ENCODE assay signal across 1 cellular context in genomic region chr7:69448071-69448470, GRCh38.
TF ChIP-seq lines count a peak whose summit lies in the region.

No MANE protein-coding gene starts in this region.

TF ChIP-seq in H1, 55 proteins besides CTCF, POLR2A, EP300 and RAD21 (continued from another document):
- TF ChIP-seq, protein P1, sequence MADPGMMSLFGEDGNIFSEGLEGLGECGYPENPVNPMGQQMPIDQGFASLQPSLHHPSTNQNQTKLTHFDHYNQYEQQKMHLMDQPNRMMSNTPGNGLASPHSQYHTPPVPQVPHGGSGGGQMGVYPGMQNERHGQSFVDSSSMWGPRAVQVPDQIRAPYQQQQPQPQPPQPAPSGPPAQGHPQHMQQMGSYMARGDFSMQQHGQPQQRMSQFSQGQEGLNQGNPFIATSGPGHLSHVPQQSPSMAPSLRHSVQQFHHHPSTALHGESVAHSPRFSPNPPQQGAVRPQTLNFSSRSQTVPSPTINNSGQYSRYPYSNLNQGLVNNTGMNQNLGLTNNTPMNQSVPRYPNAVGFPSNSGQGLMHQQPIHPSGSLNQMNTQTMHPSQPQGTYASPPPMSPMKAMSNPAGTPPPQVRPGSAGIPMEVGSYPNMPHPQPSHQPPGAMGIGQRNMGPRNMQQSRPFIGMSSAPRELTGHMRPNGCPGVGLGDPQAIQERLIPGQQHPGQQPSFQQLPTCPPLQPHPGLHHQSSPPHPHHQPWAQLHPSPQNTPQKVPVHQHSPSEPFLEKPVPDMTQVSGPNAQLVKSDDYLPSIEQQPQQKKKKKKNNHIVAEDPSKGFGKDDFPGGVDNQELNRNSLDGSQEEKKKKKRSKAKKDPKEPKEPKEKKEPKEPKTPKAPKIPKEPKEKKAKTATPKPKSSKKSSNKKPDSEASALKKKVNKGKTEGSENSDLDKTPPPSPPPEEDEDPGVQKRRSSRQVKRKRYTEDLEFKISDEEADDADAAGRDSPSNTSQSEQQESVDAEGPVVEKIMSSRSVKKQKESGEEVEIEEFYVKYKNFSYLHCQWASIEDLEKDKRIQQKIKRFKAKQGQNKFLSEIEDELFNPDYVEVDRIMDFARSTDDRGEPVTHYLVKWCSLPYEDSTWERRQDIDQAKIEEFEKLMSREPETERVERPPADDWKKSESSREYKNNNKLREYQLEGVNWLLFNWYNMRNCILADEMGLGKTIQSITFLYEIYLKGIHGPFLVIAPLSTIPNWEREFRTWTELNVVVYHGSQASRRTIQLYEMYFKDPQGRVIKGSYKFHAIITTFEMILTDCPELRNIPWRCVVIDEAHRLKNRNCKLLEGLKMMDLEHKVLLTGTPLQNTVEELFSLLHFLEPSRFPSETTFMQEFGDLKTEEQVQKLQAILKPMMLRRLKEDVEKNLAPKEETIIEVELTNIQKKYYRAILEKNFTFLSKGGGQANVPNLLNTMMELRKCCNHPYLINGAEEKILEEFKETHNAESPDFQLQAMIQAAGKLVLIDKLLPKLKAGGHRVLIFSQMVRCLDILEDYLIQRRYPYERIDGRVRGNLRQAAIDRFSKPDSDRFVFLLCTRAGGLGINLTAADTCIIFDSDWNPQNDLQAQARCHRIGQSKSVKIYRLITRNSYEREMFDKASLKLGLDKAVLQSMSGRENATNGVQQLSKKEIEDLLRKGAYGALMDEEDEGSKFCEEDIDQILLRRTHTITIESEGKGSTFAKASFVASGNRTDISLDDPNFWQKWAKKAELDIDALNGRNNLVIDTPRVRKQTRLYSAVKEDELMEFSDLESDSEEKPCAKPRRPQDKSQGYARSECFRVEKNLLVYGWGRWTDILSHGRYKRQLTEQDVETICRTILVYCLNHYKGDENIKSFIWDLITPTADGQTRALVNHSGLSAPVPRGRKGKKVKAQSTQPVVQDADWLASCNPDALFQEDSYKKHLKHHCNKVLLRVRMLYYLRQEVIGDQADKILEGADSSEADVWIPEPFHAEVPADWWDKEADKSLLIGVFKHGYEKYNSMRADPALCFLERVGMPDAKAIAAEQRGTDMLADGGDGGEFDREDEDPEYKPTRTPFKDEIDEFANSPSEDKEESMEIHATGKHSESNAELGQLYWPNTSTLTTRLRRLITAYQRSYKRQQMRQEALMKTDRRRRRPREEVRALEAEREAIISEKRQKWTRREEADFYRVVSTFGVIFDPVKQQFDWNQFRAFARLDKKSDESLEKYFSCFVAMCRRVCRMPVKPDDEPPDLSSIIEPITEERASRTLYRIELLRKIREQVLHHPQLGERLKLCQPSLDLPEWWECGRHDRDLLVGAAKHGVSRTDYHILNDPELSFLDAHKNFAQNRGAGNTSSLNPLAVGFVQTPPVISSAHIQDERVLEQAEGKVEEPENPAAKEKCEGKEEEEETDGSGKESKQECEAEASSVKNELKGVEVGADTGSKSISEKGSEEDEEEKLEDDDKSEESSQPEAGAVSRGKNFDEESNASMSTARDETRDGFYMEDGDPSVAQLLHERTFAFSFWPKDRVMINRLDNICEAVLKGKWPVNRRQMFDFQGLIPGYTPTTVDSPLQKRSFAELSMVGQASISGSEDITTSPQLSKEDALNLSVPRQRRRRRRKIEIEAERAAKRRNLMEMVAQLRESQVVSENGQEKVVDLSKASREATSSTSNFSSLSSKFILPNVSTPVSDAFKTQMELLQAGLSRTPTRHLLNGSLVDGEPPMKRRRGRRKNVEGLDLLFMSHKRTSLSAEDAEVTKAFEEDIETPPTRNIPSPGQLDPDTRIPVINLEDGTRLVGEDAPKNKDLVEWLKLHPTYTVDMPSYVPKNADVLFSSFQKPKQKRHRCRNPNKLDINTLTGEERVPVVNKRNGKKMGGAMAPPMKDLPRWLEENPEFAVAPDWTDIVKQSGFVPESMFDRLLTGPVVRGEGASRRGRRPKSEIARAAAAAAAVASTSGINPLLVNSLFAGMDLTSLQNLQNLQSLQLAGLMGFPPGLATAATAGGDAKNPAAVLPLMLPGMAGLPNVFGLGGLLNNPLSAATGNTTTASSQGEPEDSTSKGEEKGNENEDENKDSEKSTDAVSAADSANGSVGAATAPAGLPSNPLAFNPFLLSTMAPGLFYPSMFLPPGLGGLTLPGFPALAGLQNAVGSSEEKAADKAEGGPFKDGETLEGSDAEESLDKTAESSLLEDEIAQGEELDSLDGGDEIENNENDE (IDR thresholded peaks at IDR 0.05; ENCODE audit: insufficient replicate concordance, low read length): no peak
- TF ChIP-seq NRF1 (IDR thresholded peaks at IDR 0.05; ENCODE audit: low read depth, low read length) (no peak), MAFK (IDR thresholded peaks at IDR 0.05; ENCODE audit: low read depth, low read length) (no peak), KDM4A (IDR thresholded peaks at IDR 0.05; ENCODE audit: low read depth, low read length, severe bottlenecking) (no peak), CTBP2 (IDR thresholded peaks at IDR 0.05; ENCODE audit: borderline replicate concordance, insufficient read depth, insufficient read length, low read length) (no peak), EGR1 (IDR thresholded peaks at IDR 0.05; ENCODE audit: borderline replicate concordance, low read depth, low read length) (no peak), SRF (IDR thresholded peaks at IDR 0.05; ENCODE audit: low read depth, low read length) (no peak), BRCA1 (IDR thresholded peaks at IDR 0.05; ENCODE audit: low read depth, low read length) (no peak), SP2 (IDR thresholded peaks at IDR 0.05; ENCODE audit: low read length) (no peak), SP1 (IDR thresholded peaks at IDR 0.05; ENCODE audit: low read depth, low read length) (no peak), SIN3A (conservative IDR thresholded peaks at IDR 0.05 in 1 of 2, IDR thresholded peaks at IDR 0.05 in 1 of 2; ENCODE audit: low read depth in 1 of 2, low read length in 2 of 2) (no peak), TAF1 (IDR thresholded peaks at IDR 0.05; ENCODE audit: low read depth, low read length) (no peak), PHF8 (conservative IDR thresholded peaks at IDR 0.05; ENCODE audit: low read depth, low read length) (no peak), ASH2L (IDR thresholded peaks at IDR 0.05; ENCODE audit: low read length) (no peak), EZH2 (IDR thresholded peaks at IDR 0.05; ENCODE audit: low read depth, low read length, severe bottlenecking) (no peak)
